8 cellular contexts compared by ENCODE assay signal in the genomic region with DNA sequence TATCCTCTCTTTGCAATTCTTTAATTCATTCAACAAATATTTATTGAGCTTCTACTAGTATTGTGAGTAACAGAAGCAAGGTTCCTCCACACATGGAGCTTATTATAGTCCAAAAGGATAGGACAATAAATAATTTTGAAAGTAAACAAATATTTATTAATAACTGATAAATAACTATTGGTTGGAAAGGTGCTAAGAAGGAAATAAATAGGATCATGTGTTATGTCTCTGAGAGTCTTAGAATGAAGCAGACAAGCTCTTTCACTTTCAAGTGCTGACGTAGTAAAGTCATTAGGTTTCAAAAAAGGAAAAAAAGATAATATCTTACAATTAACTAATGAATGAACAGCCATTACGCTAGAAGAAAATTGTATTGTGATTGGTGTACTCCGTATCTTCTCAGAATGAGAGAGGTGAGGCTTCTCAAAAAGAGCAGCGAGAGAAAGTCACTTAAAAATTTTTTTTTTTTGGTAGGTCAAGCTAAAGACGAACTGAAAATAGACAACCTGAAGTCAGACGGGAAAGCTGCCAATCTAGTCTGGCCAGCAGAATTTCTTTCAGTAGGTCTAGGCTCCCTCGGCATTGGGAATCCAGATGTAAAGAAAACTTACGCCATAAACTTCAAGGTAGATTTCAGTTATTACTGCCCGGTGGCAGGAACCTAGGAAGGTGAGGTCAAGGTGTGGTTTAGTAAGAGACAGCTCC. TPM values are rescaled to one million over a fixed set of nuclear protein-coding genes. Genes with fewer than 3 reads are reported as not detected.
DNase-seq lines count a peak whose midpoint lies in the region; ATAC-seq lines count a peak whose summit lies in the region.

No MANE protein-coding gene starts in this region.

- H3K4me1 Mint-ChIP-seq in central memory CD8-positive, alpha-beta T cell: peaks cover 32% of the 10 kb centered on the region
- peaks cover 24 to 35% (median 25%) of the 10 kb centered on the region in 3 donors for H3K4me1 Mint-ChIP-seq in naive B cell

- H3K4me3 ChIP-seq in Jurkat, Clone E6-1 (ENCODE audit: low read length): peak overlapping the region; percentile 80

- H3K36me3 Mint-ChIP-seq in central memory CD8-positive, alpha-beta T cell (ENCODE audit: insufficient read depth): peaks cover 22% of the 10 kb centered on the region
- no peaks in the 10 kb centered on the region for H3K36me3 Mint-ChIP-seq in naive B cell

- H3K4me3 Mint-ChIP-seq in central memory CD8-positive, alpha-beta T cell: peak overlapping the region; percentile 92
- peak overlapping the region; percentile 94 to 100 (median 99) for H3K4me3 Mint-ChIP-seq in naive B cell

- peaks cover 1% of the 10 kb centered on the region for H3K27me3 Mint-ChIP-seq in central memory CD8-positive, alpha-beta T cell
- H3K27me3 Mint-ChIP-seq in naive B cell: peaks cover 0 to 4% (median 0%) of the 10 kb centered on the region in 3 donors

- H3K9me3 Mint-ChIP-seq in central memory CD8-positive, alpha-beta T cell: no peaks in the 10 kb centered on the region
- H3K9me3 Mint-ChIP-seq in naive B cell: no peaks in the 10 kb centered on the region

- peak; percentile 15 for ATAC-seq in central memory CD8-positive, alpha-beta T cell (replicated peaks; ENCODE audit: extremely low read depth, poor library complexity, severe bottlenecking)
- ATAC-seq in naive B cell (ENCODE audit: low read depth in 2 of 2): peak; percentile 1 to 12

- peak overlapping the region; percentile 99 for H3K27ac Mint-ChIP-seq in central memory CD8-positive, alpha-beta T cell (ENCODE audit: low read depth)
- peak overlapping the region; percentile 98 to 100 (median 99) for H3K27ac Mint-ChIP-seq in naive B cell

- DNase-seq in NCI-H2196 (lab: John Stamatoyannopoulos, UW; ENCODE audit: unreplicated experiment) (peak; percentile 22), NCI-H2196 treated with DMSO at 0.1 percent for 48 hours (lab: John Stamatoyannopoulos, UW; ENCODE audit: unreplicated experiment) (no peak), naive B cell (no peak), occipital lobe (lab: John Stamatoyannopoulos, UW) (no peak)
- no peak for DNase-seq in Jurkat, Clone E6-1 (ENCODE audit: low read depth, low spot score)
- DNase-seq in central memory CD8-positive, alpha-beta T cell (ENCODE audit: low spot score in 2 of 2): no peak
- DNase-seq in activated CD4-positive, CD25-positive, alpha-beta regulatory T cell (lab: John Stamatoyannopoulos, UW): no peak
- no peak for DNase-seq in activated CD4-positive, CD25-positive, alpha-beta regulatory T cell treated with anti-CD3 and anti-CD28 coated beads, Interleukin-2, amount 50 U/mL, for 72 hours

RNA-seq across cellular contexts. Expression of a gene that starts 0.6 kb away (rescaled TPM):
- polyA plus RNA-seq in Jurkat, Clone E6-1 (2012; ENCODE audit: insufficient read depth, insufficient read length): 12.5 TPM
- polyA plus RNA-seq in naive B cell (ENCODE audit: low read depth in 6 of 6): 10 to 100 TPM; 23.1 to 53.9 (median 41.2) TPM
- total RNA-seq in occipital lobe: 89.8 TPM

RNA-seq across cellular contexts. Expression of a gene that starts 47.7 kb away (rescaled TPM):
- not detected for polyA plus RNA-seq in Jurkat, Clone E6-1 (2012; ENCODE audit: insufficient read depth, insufficient read length)
- not detected for polyA plus RNA-seq in naive B cell (ENCODE audit: low read depth in 6 of 6)
- 4.1 TPM for total RNA-seq in occipital lobe
